ENCODE assay signal across 1 cellular context in the genomic region with DNA sequence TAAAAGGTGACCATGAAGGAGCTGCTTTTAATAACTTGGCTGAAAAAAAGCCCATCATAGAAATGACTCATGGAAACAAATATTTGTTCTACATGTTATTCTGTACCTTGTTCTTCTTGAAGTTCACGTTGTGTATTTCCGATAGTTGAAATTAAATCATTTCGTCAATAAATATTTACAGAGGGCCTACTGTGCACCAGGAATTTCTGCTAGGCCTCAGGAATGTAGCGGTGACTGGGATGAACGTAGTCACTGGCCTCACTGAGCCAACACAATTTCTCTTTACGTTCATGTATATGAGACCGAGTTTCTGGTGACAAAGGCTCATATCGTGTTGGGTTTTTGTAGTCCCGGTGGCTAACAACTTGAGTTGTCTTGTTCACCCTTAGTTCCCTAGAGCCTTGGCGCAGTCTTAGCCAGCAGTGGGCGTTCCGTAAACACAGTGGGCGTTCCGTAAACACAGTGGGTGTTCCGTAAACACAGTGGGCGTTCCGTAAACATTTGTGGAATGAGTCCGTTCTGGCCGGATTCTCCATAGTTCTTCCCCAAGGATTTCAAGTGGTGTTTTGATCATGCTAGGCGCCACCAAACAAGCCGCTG.
TF ChIP-seq lines count a peak whose summit lies in the region.

No MANE protein-coding gene starts in this region.

TF ChIP-seq in HepG2, 621 proteins besides CTCF, POLR2A, EP300 and RAD21 (continued from another document):
- TF ChIP-seq, protein P1, sequence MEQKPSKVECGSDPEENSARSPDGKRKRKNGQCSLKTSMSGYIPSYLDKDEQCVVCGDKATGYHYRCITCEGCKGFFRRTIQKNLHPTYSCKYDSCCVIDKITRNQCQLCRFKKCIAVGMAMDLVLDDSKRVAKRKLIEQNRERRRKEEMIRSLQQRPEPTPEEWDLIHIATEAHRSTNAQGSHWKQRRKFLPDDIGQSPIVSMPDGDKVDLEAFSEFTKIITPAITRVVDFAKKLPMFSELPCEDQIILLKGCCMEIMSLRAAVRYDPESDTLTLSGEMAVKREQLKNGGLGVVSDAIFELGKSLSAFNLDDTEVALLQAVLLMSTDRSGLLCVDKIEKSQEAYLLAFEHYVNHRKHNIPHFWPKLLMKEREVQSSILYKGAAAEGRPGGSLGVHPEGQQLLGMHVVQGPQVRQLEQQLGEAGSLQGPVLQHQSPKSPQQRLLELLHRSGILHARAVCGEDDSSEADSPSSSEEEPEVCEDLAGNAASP (CRISPR knock-in tag; IDR thresholded peaks at IDR 0.05; ENCODE audit: borderline replicate concordance): no peak
- TF ChIP-seq SOX6 (IDR thresholded peaks at IDR 0.05) (no peak), SOX6 (CRISPR knock-in tag; IDR thresholded peaks at IDR 0.05) (no peak), ZKSCAN1 (IDR thresholded peaks at IDR 0.05; ENCODE audit: low read length) (peak; percentile 99), ZFX (CRISPR knock-in tag; IDR thresholded peaks at IDR 0.05; ENCODE audit: low read depth) (no peak), IRF2 (CRISPR knock-in tag; IDR thresholded peaks at IDR 0.05) (no peak), ZNF136 (CRISPR knock-in tag; IDR thresholded peaks at IDR 0.05; ENCODE audit: low read depth) (no peak), POLR2AphosphoS2 (IDR thresholded peaks at IDR 0.05; ENCODE audit: low read depth, low read length) (no peak), ZSCAN21 (CRISPR knock-in tag; IDR thresholded peaks at IDR 0.05; ENCODE audit: borderline replicate concordance) (no peak), ZNF446 (CRISPR knock-in tag; IDR thresholded peaks at IDR 0.05) (no peak), ZBTB2 (CRISPR knock-in tag; IDR thresholded peaks at IDR 0.05; ENCODE audit: low read depth) (no peak), RFX1 (IDR thresholded peaks at IDR 0.05) (no peak), NFKB2 (CRISPR knock-in tag; IDR thresholded peaks at IDR 0.05; ENCODE audit: borderline replicate concordance) (no peak), FOSL2 (CRISPR knock-in tag; IDR thresholded peaks at IDR 0.05) (0 out of 2 replicates have a peak, but pooled peaks have one; percentile 19), PRPF4 (IDR thresholded peaks at IDR 0.05; ENCODE audit: low read depth, low read length, poor library complexity, severe bottlenecking) (peak; percentile 13), ZNF713 (CRISPR knock-in tag; IDR thresholded peaks at IDR 0.05) (no peak), AKAP8 (CRISPR knock-in tag; IDR thresholded peaks at IDR 0.05) (no peak), ZHX1 (CRISPR knock-in tag; IDR thresholded peaks at IDR 0.05; ENCODE audit: low read depth) (no peak), TARDBP (CRISPR knock-in tag; IDR thresholded peaks at IDR 0.05) (no peak), ZNF850 (CRISPR knock-in tag; conservative IDR thresholded peaks at IDR 0.05) (no peak), ZNF598 (CRISPR knock-in tag; IDR thresholded peaks at IDR 0.05; ENCODE audit: borderline replicate concordance) (no peak), FOXA3 (CRISPR knock-in tag; IDR thresholded peaks at IDR 0.05) (peak; percentile 30; the same call in 1 of the 2 replicates), FOXA1 (IDR thresholded peaks at IDR 0.05) (no peak), FOXA1 (CRISPR knock-in tag; IDR thresholded peaks at IDR 0.05) (0 out of 2 replicates have a peak, but pooled peaks have one; percentile 4), FOXP4 (CRISPR knock-in tag; IDR thresholded peaks at IDR 0.05) (peak; percentile 79), MXD1 (CRISPR knock-in tag; IDR thresholded peaks at IDR 0.05) (no peak), FOXP1 (IDR thresholded peaks at IDR 0.05) (no peak), FOXP1 (CRISPR knock-in tag; IDR thresholded peaks at IDR 0.05) (peak; percentile 89)
- TF ChIP-seq, protein P2, sequence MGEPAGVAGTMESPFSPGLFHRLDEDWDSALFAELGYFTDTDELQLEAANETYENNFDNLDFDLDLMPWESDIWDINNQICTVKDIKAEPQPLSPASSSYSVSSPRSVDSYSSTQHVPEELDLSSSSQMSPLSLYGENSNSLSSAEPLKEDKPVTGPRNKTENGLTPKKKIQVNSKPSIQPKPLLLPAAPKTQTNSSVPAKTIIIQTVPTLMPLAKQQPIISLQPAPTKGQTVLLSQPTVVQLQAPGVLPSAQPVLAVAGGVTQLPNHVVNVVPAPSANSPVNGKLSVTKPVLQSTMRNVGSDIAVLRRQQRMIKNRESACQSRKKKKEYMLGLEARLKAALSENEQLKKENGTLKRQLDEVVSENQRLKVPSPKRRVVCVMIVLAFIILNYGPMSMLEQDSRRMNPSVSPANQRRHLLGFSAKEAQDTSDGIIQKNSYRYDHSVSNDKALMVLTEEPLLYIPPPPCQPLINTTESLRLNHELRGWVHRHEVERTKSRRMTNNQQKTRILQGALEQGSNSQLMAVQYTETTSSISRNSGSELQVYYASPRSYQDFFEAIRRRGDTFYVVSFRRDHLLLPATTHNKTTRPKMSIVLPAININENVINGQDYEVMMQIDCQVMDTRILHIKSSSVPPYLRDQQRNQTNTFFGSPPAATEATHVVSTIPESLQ (CRISPR knock-in tag; conservative IDR thresholded peaks at IDR 0.05): no peak
